In genomic region chr6:53439556-53439955, GRCh38 we compare ENCODE assay signal across 18 cellular contexts.
DNase-seq lines count a peak whose midpoint lies in the region; ATAC-seq, FAIRE-seq and TF ChIP-seq lines count a peak whose summit lies in the region.
"Had no signal": no experiment of that assay in that cellular context is flagged by ENCODE, and none has a peak within 500 bp of the region (broad histone marks: within the 10 kb centered on the region; RNA-seq: fewer than 3 reads in every experiment).

No MANE protein-coding gene starts in this region.

- ATAC-seq in omental fat pad (ENCODE audit: low FRiP score): peak; percentile 75
- no peak for ATAC-seq in upper lobe of left lung (ENCODE audit: low FRiP score in 2 of 2)
- ATAC-seq in left lung: no peak
- ATAC-seq in HG02870 (IDR thresholded peaks at IDR 0.05; ENCODE audit: unreplicated experiment): no peak
- ATAC-seq: lower lobe of right lung had no signal

- H2AFZ ChIP-seq in astrocyte (ENCODE audit: low read depth, low read length): no peak overlapping the region

- TF ChIP-seq CTCF in BJ (IDR thresholded peaks at IDR 0.05; ENCODE audit: insufficient read depth, low read depth, low read length) (no peak), astrocyte (IDR thresholded peaks at IDR 0.05; ENCODE audit: insufficient read depth, low read depth, low read length) (no peak), omental fat pad (IDR thresholded peaks at IDR 0.05) (no peak), upper lobe of left lung (IDR thresholded peaks at IDR 0.05) (no peak), left lung (IDR thresholded peaks at IDR 0.05) (no peak)

- no peak overlapping the region for H3K4me3 Mint-ChIP-seq in astrocyte (ENCODE audit: unreplicated experiment)
- H3K4me3 Mint-ChIP-seq: H9 had no signal

- CTCF ChIA-PET in BJ (lab: Yijun Ruan, JAX): interaction anchor here (0.9 to 2.1 kb wide), 6 partner anchors 22 to 267 kb away, joined by 3 to 7 read pairs (median 4); no protein-coding TSS in a partner anchor

- no peaks in the 10 kb centered on the region for H3K36me3 ChIP-seq in BJ (ENCODE audit: control insufficient read depth, insufficient read depth, low read length)
- no peaks in the 10 kb centered on the region for H3K36me3 ChIP-seq in astrocyte (ENCODE audit: insufficient read depth, low read length)
- no peaks in the 10 kb centered on the region for H3K36me3 ChIP-seq in upper lobe of left lung
- H3K36me3 ChIP-seq in left lung: no peaks in the 10 kb centered on the region
- H3K36me3 ChIP-seq: BE2C, lower lobe of right lung had no signal

- no peak for TF ChIP-seq POLR2A in upper lobe of left lung (IDR thresholded peaks at IDR 0.05)

- H3K27ac ChIP-seq in astrocyte (ENCODE audit: low read depth, low read length) (no peak overlapping the region), upper lobe of left lung (no peak overlapping the region), left lung (no peak overlapping the region)
- H3K27ac ChIP-seq: lower lobe of right lung, RWPE1 had no signal

- peaks cover 25% of the 10 kb centered on the region for H3K4me1 Mint-ChIP-seq in astrocyte (ENCODE audit: low read depth, unreplicated experiment)

- TF ChIP-seq EP300 in upper lobe of left lung (IDR thresholded peaks at IDR 0.05): no peak

- no peak overlapping the region for H3K27ac Mint-ChIP-seq in astrocyte (ENCODE audit: unreplicated experiment)
- H3K27ac Mint-ChIP-seq: H9 had no signal

- H3K9me3 Mint-ChIP-seq in astrocyte (ENCODE audit: unreplicated experiment): no peaks in the 10 kb centered on the region
- H3K9me3 Mint-ChIP-seq: H9 had no signal

- H3K4me1 ChIP-seq in astrocyte (ENCODE audit: insufficient read depth, low read length) (peaks cover 6% of the 10 kb centered on the region), upper lobe of left lung (peaks cover 0 to 17% (median 8%) of the 10 kb centered on the region in 4 donors), left lung (peaks cover 3 to 6% of the 10 kb centered on the region in 2 donors)
- H3K4me1 ChIP-seq: BE2C had no signal

- no peaks in the 10 kb centered on the region for H3K27me3 Mint-ChIP-seq in astrocyte (ENCODE audit: low read depth, unreplicated experiment)

- no peak overlapping the region for H3K4me3 ChIP-seq in BJ (ENCODE audit: low read depth, low read length)
- no peak overlapping the region for H3K4me3 ChIP-seq in astrocyte (ENCODE audit: insufficient read depth, low read depth, low read length)
- no peak overlapping the region for H3K4me3 ChIP-seq in upper lobe of left lung
- H3K4me3 ChIP-seq in left lung: no peak overlapping the region
- H3K4me3 ChIP-seq: lower lobe of right lung had no signal

- H4K20me1 ChIP-seq in astrocyte (ENCODE audit: insufficient read depth, low read length): no peaks in the 10 kb centered on the region

- no peaks in the 10 kb centered on the region for H3K79me2 ChIP-seq in astrocyte (ENCODE audit: insufficient read depth, low read length)

- no peak overlapping the region for H3K4me2 ChIP-seq in astrocyte (ENCODE audit: low read length)

- no peaks in the 10 kb centered on the region for H3K36me3 Mint-ChIP-seq in astrocyte (ENCODE audit: low read depth, unreplicated experiment)

- DNase-seq in BJ (ENCODE audit: low read depth) (peak; percentile 67), astrocyte (ENCODE audit: low read depth) (peak; percentile 61), frontal cortex (ENCODE audit: low spot score in 2 of 2) (peak; percentile 13 to 16), omental fat pad (ENCODE audit: low spot score) (no peak), MV-4-11 (lab: John Stamatoyannopoulos, UW) (no peak), upper lobe of left lung (no peak), left lung (no peak)
- DNase-seq: BE2C; DND-41; H9; lower lobe of right lung; NCI-H1105 treated with DMSO at 0.1 percent for 48 hours; NCI-H510A treated with DMSO at 0.1 percent for 48 hours; stimulated activated CD8-positive, alpha-beta memory T cell treated with anti-CD3 and anti-CD28 coated beads, Interleukin-4, amount 100 ng/mL, for 48 hours had no signal

- FAIRE-seq in astrocyte (lab: Jason Lieb, UNC): no peak
- peak; percentile 94 for FAIRE-seq in frontal cortex (lab: Jason Lieb, UNC)
- FAIRE-seq: colon, GM18507 had no signal

- H3K9ac ChIP-seq in astrocyte (ENCODE audit: low read length): no peak overlapping the region

- H3K27me3 ChIP-seq in BJ (ENCODE audit: control insufficient read depth, insufficient read depth, low read length): no peaks in the 10 kb centered on the region
- no peaks in the 10 kb centered on the region for H3K27me3 ChIP-seq in astrocyte (ENCODE audit: insufficient read depth, low read length)
- H3K27me3 ChIP-seq in upper lobe of left lung: no peaks in the 10 kb centered on the region
- H3K27me3 ChIP-seq in left lung: no peaks in the 10 kb centered on the region
- H3K27me3 ChIP-seq: BE2C had no signal

- intact Hi-C loops in left lung (cut with DNase I): no loop called here

- POLR2A ChIA-PET in BJ (lab: Charles Lee): no interaction called here

- H3K9me3 ChIP-seq in astrocyte (ENCODE audit: insufficient read depth, low read depth, low read length): no peaks in the 10 kb centered on the region
- H3K9me3 ChIP-seq in upper lobe of left lung: no peaks in the 10 kb centered on the region
- H3K9me3 ChIP-seq in left lung: no peaks in the 10 kb centered on the region
- H3K9me3 ChIP-seq: BE2C, lower lobe of right lung had no signal

Comparison
In these comparisons a context has a peak if more than half of its experiments do, and no peak if none do; other contexts are left out.
1. DNase-seq: peak in BJ (single experiment), astrocyte (single experiment) and frontal cortex (2 of 2); none in omental fat pad (single experiment), MV-4-11 (single experiment), upper lobe of left lung (0 of 2) and left lung (0 of 2).